In genomic region chrX:1170243-1170642, GRCh38 we compare ENCODE assay signal across 26 cellular contexts. TPM values are rescaled to one million over a fixed set of nuclear protein-coding genes. Genes with fewer than 3 reads are reported as not detected.
"Had no signal": no experiment of that assay in that cellular context is flagged by ENCODE, and none has a peak within 500 bp of the region (broad histone marks: within the 10 kb centered on the region; RNA-seq: fewer than 3 reads in every experiment).

No MANE protein-coding gene starts in this region.

- H3K9me3 ChIP-seq: heart right ventricle, left lung, lower lobe of right lung, right lobe of liver, thoracic aorta, upper lobe of left lung had no signal

- H3K27ac Mint-ChIP-seq: activated CD4-positive, alpha-beta T cell treated with anti-CD3 and anti-CD28 coated beads for 36 hours; activated naive CD4-positive, alpha-beta T cell treated with anti-CD3 and anti-CD28 coated beads, Interleukin-2, amount 50 U/mL, for 72 hours; activated T-helper 2 cell treated with anti-CD3 and anti-CD28 coated beads, Interferon-gamma antibody, Interleukin-2, Interleukin-4, amounts not matched to agents 10 μg/mL and 5 μg/mL and 100 μg/mL, durations not matched to agents 14 hours and 24 hours and 36 hours; natural killer cell; stimulated activated effector memory CD8-positive, alpha-beta T cell treated with anti-CD3 and anti-CD28 coated beads, Interleukin-12 subunit alpha, Interleukin-12 subunit beta, amount 100 ng/mL, for 72 hours; stimulated activated naive CD8-positive, alpha-beta T cell treated with anti-CD3 and anti-CD28 coated beads, Interleukin-15, Interleukin-2, amounts not matched to agents 100 ng/mL and 50 ng/mL, for 24 hours had no signal

- H3K27ac ChIP-seq: coronary artery, dorsolateral prefrontal cortex, heart right ventricle, left lung, lower lobe of right lung, right lobe of liver, skin epidermis, thoracic aorta, upper lobe of left lung had no signal

- H3K36me3 Mint-ChIP-seq: activated naive CD4-positive, alpha-beta T cell treated with anti-CD3 and anti-CD28 coated beads, Interleukin-2, amount 50 U/mL, for 72 hours; natural killer cell; stimulated activated effector memory CD8-positive, alpha-beta T cell treated with anti-CD3 and anti-CD28 coated beads, Interleukin-12 subunit alpha, Interleukin-12 subunit beta, amount 100 ng/mL, for 72 hours had no signal

- ATAC-seq: activated CD4-positive, alpha-beta T cell treated with anti-CD3 and anti-CD28 coated beads for 36 hours; activated naive CD4-positive, alpha-beta T cell treated with anti-CD3 and anti-CD28 coated beads, Interleukin-2, amount 50 U/mL, for 72 hours; esophagus mucosa; heart right ventricle; left lung; lower lobe of right lung; natural killer cell; right lobe of liver; SK-N-SH treated with all-trans-retinoic acid at 6 μM for 48 hours; stimulated activated effector memory CD8-positive, alpha-beta T cell treated with anti-CD3 and anti-CD28 coated beads, Interleukin-12 subunit alpha, Interleukin-12 subunit beta, amount 100 ng/mL, for 72 hours had no signal

- H3K4me1 ChIP-seq: left lung, lower lobe of right lung, right lobe of liver had no signal

- H3K27me3 ChIP-seq: right lobe of liver, upper lobe of left lung had no signal

- H3K36me3 ChIP-seq: heart right ventricle, left lung, lower lobe of right lung, right lobe of liver, thoracic aorta, upper lobe of left lung had no signal

- H3K4me3 Mint-ChIP-seq: activated CD4-positive, alpha-beta T cell treated with anti-CD3 and anti-CD28 coated beads for 36 hours; natural killer cell; stimulated activated effector memory CD8-positive, alpha-beta T cell treated with anti-CD3 and anti-CD28 coated beads, Interleukin-12 subunit alpha, Interleukin-12 subunit beta, amount 100 ng/mL, for 72 hours; stimulated activated naive CD8-positive, alpha-beta T cell treated with anti-CD3 and anti-CD28 coated beads, Interleukin-15, Interleukin-2, amounts not matched to agents 100 ng/mL and 50 ng/mL, for 24 hours had no signal

- DNase-seq: activated CD4-positive, alpha-beta T cell treated with anti-CD3 and anti-CD28 coated beads for 36 hours; activated CD4-positive, CD25-positive, alpha-beta regulatory T cell; activated naive CD4-positive, alpha-beta T cell; cerebellar nuclear complex; dorsolateral prefrontal cortex; foreskin melanocyte; heart right ventricle; lower lobe of right lung; mesenchymal stem cell; natural killer cell; stimulated activated CD4-positive, alpha-beta T cell treated with anti-CD3 and anti-CD28 coated beads, Interleukin-4, amount 100 ng/mL, for 24 hours; upper lobe of left lung had no signal

- H3K9me3 Mint-ChIP-seq: activated naive CD4-positive, alpha-beta T cell treated with anti-CD3 and anti-CD28 coated beads, Interleukin-2, amount 50 U/mL, for 72 hours; activated T-helper 2 cell treated with anti-CD3 and anti-CD28 coated beads, Interferon-gamma antibody, Interleukin-2, Interleukin-4, amounts not matched to agents 10 μg/mL and 5 μg/mL and 100 μg/mL, durations not matched to agents 14 hours and 24 hours and 36 hours; natural killer cell; stimulated activated effector memory CD8-positive, alpha-beta T cell treated with anti-CD3 and anti-CD28 coated beads, Interleukin-12 subunit alpha, Interleukin-12 subunit beta, amount 100 ng/mL, for 72 hours; stimulated activated naive CD8-positive, alpha-beta T cell treated with anti-CD3 and anti-CD28 coated beads, Interleukin-15, Interleukin-2, amounts not matched to agents 100 ng/mL and 50 ng/mL, for 24 hours had no signal

- H3K4me1 Mint-ChIP-seq: stimulated activated effector memory CD8-positive, alpha-beta T cell treated with anti-CD3 and anti-CD28 coated beads, Interleukin-12 subunit alpha, Interleukin-12 subunit beta, amount 100 ng/mL, for 72 hours had no signal

- H3K4me3 ChIP-seq: coronary artery, dorsolateral prefrontal cortex, heart right ventricle, left lung, lower lobe of right lung, right lobe of liver, skin epidermis, thoracic aorta, upper lobe of left lung had no signal

RNA-seq across cellular contexts. Expression of gene CRLF2, which starts 42.2 kb away (rescaled TPM):
- total RNA-seq: activated CD8-positive, alpha-beta memory T cell treated with anti-CD3 and anti-CD28 coated beads for 36 hours; bronchial epithelial cell; esophagus mucosa; glomerular endothelial cell had no signal
